Comparison of ENCODE assay signal across 1 cellular context in the genomic region with DNA sequence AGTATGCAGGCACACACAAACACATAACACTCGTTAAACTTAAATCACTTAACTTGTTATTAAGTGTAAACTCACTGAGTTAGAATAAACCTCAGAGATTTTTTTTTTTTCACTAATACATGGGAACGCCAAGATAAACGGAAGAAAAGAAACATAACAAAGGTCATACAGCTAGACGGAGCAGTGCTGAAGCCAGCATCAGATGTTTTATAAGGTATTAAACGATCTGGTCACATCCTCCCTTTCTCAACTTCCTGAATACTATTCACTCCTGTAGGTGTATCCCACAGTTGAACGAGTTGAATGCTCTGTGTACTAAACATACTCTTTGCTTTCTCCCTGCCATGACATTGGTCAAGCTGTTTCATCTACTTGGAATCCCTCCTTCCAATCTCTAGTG.
TF ChIP-seq lines count a peak whose summit lies in the region.

No MANE protein-coding gene starts in this region.

TF ChIP-seq in IMR-90, 13 proteins besides CTCF, POLR2A, EP300 and RAD21:
- no peak for TF ChIP-seq CEBPB (IDR thresholded peaks at IDR 0.05; ENCODE audit: low read depth, low read length)
- no peak for TF ChIP-seq FOS (IDR thresholded peaks at IDR 0.05; ENCODE audit: low read depth, low read length)
- no peak for TF ChIP-seq RFX5 (IDR thresholded peaks at IDR 0.05; ENCODE audit: low read depth, low read length)
- no peak for TF ChIP-seq MXI1 (IDR thresholded peaks at IDR 0.05; ENCODE audit: borderline replicate concordance, low read depth, low read length)
- TF ChIP-seq USF2 (IDR thresholded peaks at IDR 0.05; ENCODE audit: low read depth, low read length) = no peak
- TF ChIP-seq NFE2L2 (IDR thresholded peaks at IDR 0.05; ENCODE audit: low read depth, low read length) = no peak
- TF ChIP-seq MAFK (IDR thresholded peaks at IDR 0.05; ENCODE audit: low read depth, low read length) = no peak
- TF ChIP-seq MAZ (IDR thresholded peaks at IDR 0.05; ENCODE audit: borderline replicate concordance, low read depth, low read length) = no peak
- TF ChIP-seq BHLHE40 (IDR thresholded peaks at IDR 0.05; ENCODE audit: low read depth, low read length) = no peak
- no peak for TF ChIP-seq CHD1 (IDR thresholded peaks at IDR 0.05; ENCODE audit: low read depth, low read length)
- no peak for TF ChIP-seq SMC3 (IDR thresholded peaks at IDR 0.05; ENCODE audit: low read depth, low read length)
